Comparison of ENCODE assay signal across 8 cellular contexts in genomic region chr9:127977877-127978647, GRCh38. TPM values are rescaled to one million over a fixed set of nuclear protein-coding genes. Genes with fewer than 3 reads are reported as not detected.
DNase-seq lines count a peak whose midpoint lies in the region; ATAC-seq and TF ChIP-seq lines count a peak whose summit lies in the region.

No MANE protein-coding gene starts in this region.

- no peaks in the 10 kb centered on the region for H3K9me2 ChIP-seq in PC-9 (ENCODE audit: insufficient read depth)

- peak overlapping the region; percentile 87 for H3K4me2 ChIP-seq in PC-9

- CTCF ChIA-PET in PC-9 (lab: Charles Lee), result interaction anchor here (1.1 kb wide), 1 partner anchor 57 kb away, joined by 4 read pairs; no protein-coding TSS in a partner anchor

- intact Hi-C loops in PC-9 (cut with micrococcal nuclease; ENCODE audit: unreplicated experiment), result loop anchor here (1.0 kb wide), 2 partner anchors 10 to 57 kb away; no protein-coding TSS in a partner anchor

- POLR2A ChIA-PET in PC-9 (lab: Charles Lee; ENCODE audit: unreplicated experiment), result interaction anchor here (0.6 to 0.7 kb wide), 3 partner anchors 57 to 116 kb away, joined by 3 to 4 read pairs (median 4); partner anchors contain the start of gene NAIF1

- peak overlapping the region; percentile 82 for H3K4me3 ChIP-seq in PC-9

- peaks cover 72% of the 10 kb centered on the region for H3K79me2 ChIP-seq in PC-9 (ENCODE audit: low read depth)

- peaks cover 68% of the 10 kb centered on the region for H4K20me1 ChIP-seq in PC-9 (ENCODE audit: insufficient read depth)

- H3K27ac ChIP-seq in PC-9, result peak overlapping the region; percentile 21

- H3K9me3 ChIP-seq in PC-9 (ENCODE audit: insufficient read depth, low read depth), result no peaks in the 10 kb centered on the region

- peaks cover 23% of the 10 kb centered on the region for H3F3A ChIP-seq in PC-9 (ENCODE audit: insufficient read depth, low read depth)

- H3K4me1 ChIP-seq in PC-9 (replicated peaks; ENCODE audit: insufficient read depth), result peaks cover 68% of the 10 kb centered on the region

- H3K36me3 ChIP-seq in PC-9 (ENCODE audit: low read depth), result peaks cover 5% of the 10 kb centered on the region; the same call in 1 of the 2 replicates

- H2AFZ ChIP-seq in PC-9, result no peak overlapping the region

- DNase-seq in DMS79 (lab: John Stamatoyannopoulos, UW) (peak; percentile 26), DMS79 treated with DMSO at 0.1 percent for 48 hours (lab: John Stamatoyannopoulos, UW) (no peak), PC-9 (peak; percentile 61 to 68), dermis blood vessel endothelial cell (peak; percentile 36), mucosa of gallbladder (ENCODE audit: low spot score) (peak; percentile 64), NCI-H187 treated with DMSO at 0.1 percent for 48 hours (lab: John Stamatoyannopoulos, UW) (no peak)

- TF ChIP-seq CTCF in PC-9 (conservative IDR thresholded peaks at IDR 0.05), result no peak; the same call in 1 of the 2 replicates

- BruUV-seq in PC-9 (replicated peaks; lab: Mats Ljungman, UMichigan), result no TSS peak

- ATAC-seq in HG03469 (IDR thresholded peaks at IDR 0.05; ENCODE audit: unreplicated experiment), result no peak
- no peak for ATAC-seq in HG03025 (IDR thresholded peaks at IDR 0.05; ENCODE audit: low FRiP score, unreplicated experiment)

- no peaks in the 10 kb centered on the region for H3K27me3 ChIP-seq in PC-9 (ENCODE audit: insufficient read depth, low read depth)

RNA-seq across cellular contexts. Expression of gene EEIG1, which starts 2.7 kb away (rescaled TPM):
- total RNA-seq in PC-9 (2021) (176 and 208 TPM in 2 replicates), dermis blood vessel endothelial cell (8.3 and 34.4 TPM in 2 replicates), mucosa of gallbladder (220 TPM)

RNA-seq across cellular contexts. Expression of gene DPM2, which starts 40.4 kb away (rescaled TPM):
- 65.5 and 79.4 TPM in 2 replicates for total RNA-seq in PC-9 (2021)
- 8.5 and 9.9 TPM in 2 replicates for total RNA-seq in dermis blood vessel endothelial cell
- total RNA-seq in mucosa of gallbladder, result 36.6 TPM

RNA-seq across cellular contexts. Expression of gene PIP5KL1, which starts 47.5 kb away (rescaled TPM):
- 21.9 and 22.5 TPM in 2 replicates for total RNA-seq in PC-9 (2021)
- total RNA-seq in dermis blood vessel endothelial cell, result 0.51 and 0.70 TPM in 2 replicates
- total RNA-seq in mucosa of gallbladder, result 4.9 TPM

Comparison
In these comparisons a context has a peak if more than half of its experiments do, and no peak if none do; other contexts are left out.
1. DNase-seq: peak in DMS79 (single experiment), PC-9 (2 of 2), dermis blood vessel endothelial cell (single experiment) and mucosa of gallbladder (single experiment); none in DMS79 treated with DMSO at 0.1 percent for 48 hours (single experiment) and NCI-H187 treated with DMSO at 0.1 percent for 48 hours (single experiment).